ENCODE assay signal across 8 cellular contexts in the genomic region with DNA sequence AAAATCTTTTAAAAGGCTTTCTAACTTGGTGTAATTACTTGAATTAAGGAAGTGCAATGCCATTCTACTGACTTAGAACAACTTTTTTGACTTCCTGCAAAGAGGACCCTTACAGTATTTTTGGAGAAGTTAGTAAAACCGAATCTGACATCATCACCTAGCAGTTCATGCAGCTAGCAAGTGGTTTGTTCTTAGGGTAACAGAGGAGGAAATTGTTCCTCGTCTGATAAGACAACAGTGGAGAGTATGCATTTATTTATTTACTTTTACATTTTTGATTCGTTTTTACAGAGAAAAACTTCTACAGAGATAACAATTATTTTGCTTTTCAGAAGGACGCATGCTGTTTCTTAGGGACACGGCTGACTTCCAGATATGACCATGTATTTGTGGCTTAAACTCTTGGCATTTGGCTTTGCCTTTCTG. TPM values are rescaled to one million over a fixed set of nuclear protein-coding genes. Genes with fewer than 3 reads are reported as not detected.
DNase-seq lines count a peak whose midpoint lies in the region; ATAC-seq and TF ChIP-seq lines count a peak whose summit lies in the region.

A gene with protein sequence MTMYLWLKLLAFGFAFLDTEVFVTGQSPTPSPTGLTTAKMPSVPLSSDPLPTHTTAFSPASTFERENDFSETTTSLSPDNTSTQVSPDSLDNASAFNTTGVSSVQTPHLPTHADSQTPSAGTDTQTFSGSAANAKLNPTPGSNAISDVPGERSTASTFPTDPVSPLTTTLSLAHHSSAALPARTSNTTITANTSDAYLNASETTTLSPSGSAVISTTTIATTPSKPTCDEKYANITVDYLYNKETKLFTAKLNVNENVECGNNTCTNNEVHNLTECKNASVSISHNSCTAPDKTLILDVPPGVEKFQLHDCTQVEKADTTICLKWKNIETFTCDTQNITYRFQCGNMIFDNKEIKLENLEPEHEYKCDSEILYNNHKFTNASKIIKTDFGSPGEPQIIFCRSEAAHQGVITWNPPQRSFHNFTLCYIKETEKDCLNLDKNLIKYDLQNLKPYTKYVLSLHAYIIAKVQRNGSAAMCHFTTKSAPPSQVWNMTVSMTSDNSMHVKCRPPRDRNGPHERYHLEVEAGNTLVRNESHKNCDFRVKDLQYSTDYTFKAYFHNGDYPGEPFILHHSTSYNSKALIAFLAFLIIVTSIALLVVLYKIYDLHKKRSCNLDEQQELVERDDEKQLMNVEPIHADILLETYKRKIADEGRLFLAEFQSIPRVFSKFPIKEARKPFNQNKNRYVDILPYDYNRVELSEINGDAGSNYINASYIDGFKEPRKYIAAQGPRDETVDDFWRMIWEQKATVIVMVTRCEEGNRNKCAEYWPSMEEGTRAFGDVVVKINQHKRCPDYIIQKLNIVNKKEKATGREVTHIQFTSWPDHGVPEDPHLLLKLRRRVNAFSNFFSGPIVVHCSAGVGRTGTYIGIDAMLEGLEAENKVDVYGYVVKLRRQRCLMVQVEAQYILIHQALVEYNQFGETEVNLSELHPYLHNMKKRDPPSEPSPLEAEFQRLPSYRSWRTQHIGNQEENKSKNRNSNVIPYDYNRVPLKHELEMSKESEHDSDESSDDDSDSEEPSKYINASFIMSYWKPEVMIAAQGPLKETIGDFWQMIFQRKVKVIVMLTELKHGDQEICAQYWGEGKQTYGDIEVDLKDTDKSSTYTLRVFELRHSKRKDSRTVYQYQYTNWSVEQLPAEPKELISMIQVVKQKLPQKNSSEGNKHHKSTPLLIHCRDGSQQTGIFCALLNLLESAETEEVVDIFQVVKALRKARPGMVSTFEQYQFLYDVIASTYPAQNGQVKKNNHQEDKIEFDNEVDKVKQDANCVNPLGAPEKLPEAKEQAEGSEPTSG (N-terminal part only) (plus strand): TSS at position 147 of the 426 bp plus-strand sequence. CDS start 229 bp downstream, at position 376.

- H3K36me3 ChIP-seq in A673 (ENCODE audit: insufficient read depth, low read length, poor library complexity, severe bottlenecking): no peaks in the 10 kb centered on the region

- H3K4me1 ChIP-seq in A673 (ENCODE audit: insufficient read depth, low read length, poor library complexity, severe bottlenecking): peaks cover 5% of the 10 kb centered on the region

- peak; percentile 69 for ATAC-seq in GM19035 (IDR thresholded peaks at IDR 0.05; ENCODE audit: unreplicated experiment)
- peak; percentile 68 for ATAC-seq in HG03135 (IDR thresholded peaks at IDR 0.05; ENCODE audit: unreplicated experiment)

- peak; percentile 67 for DNase-seq in Ammon's horn (ENCODE audit: low spot score)
- peak; percentile 8 for DNase-seq in UCSD-AML1 (lab: John Stamatoyannopoulos, UW; ENCODE audit: unreplicated experiment)
- DNase-seq in mesenteric fat pad (ENCODE audit: low spot score): no peak
- no peak for DNase-seq in A673 (ENCODE audit: low spot score)
- no peak for DNase-seq in cortex of kidney (lab: John Stamatoyannopoulos, UW)
- DNase-seq in NCI-H526 (lab: John Stamatoyannopoulos, UW): no peak

- POLR2A ChIA-PET in A673 (lab: Charles Lee; ENCODE audit: low non-redundant PET): no interaction called here

- intact Hi-C loops in A673 (cut with micrococcal nuclease; ENCODE audit: unreplicated experiment): no loop called here

- H3K9me3 ChIP-seq in A673 (ENCODE audit: low read depth, low read length, poor library complexity, severe bottlenecking): no peaks in the 10 kb centered on the region

- no TSS peak for BruUV-seq in A673 (replicated peaks; lab: Mats Ljungman, UMichigan)

- CTCF ChIA-PET in A673 (lab: Charles Lee): no interaction called here

- H3K27ac ChIP-seq in A673 (ENCODE audit: low read depth, low read length, poor library complexity, severe bottlenecking): no peak within 1 kb of the TSS

- no peak for TF ChIP-seq CTCF in A673 (conservative IDR thresholded peaks at IDR 0.05; ENCODE audit: low read depth, low read length)

- no peaks in the 10 kb centered on the region for H3K27me3 ChIP-seq in A673 (replicated peaks; ENCODE audit: insufficient read depth, low read depth, low read length, poor library complexity)

- no peak within 1 kb of the TSS for H3K4me3 ChIP-seq in A673 (ENCODE audit: low read depth, low read length, poor library complexity, severe bottlenecking)

RNA-seq across cellular contexts. Expression of the gene that starts here (rescaled TPM):
- 65.8 TPM for total RNA-seq in mesenteric fat pad
- total RNA-seq in A673 (2021): not detected in 2 replicates

Comparison
In these comparisons a context has a peak if more than half of its experiments do, and no peak if none do; other contexts are left out.
1. RNA of the gene that starts here (total RNA-seq): 65.8 TPM in mesenteric fat pad (single experiment); not detected in A673; every median in the first group is over 10 times any median in the second.
2. DNase-seq: peak in Ammon's horn (single experiment) and UCSD-AML1 (single experiment); none in mesenteric fat pad (single experiment), A673 (single experiment), cortex of kidney (single experiment) and NCI-H526 (0 of 2).